ENCODE assay signal across 8 cellular contexts in the genomic region with DNA sequence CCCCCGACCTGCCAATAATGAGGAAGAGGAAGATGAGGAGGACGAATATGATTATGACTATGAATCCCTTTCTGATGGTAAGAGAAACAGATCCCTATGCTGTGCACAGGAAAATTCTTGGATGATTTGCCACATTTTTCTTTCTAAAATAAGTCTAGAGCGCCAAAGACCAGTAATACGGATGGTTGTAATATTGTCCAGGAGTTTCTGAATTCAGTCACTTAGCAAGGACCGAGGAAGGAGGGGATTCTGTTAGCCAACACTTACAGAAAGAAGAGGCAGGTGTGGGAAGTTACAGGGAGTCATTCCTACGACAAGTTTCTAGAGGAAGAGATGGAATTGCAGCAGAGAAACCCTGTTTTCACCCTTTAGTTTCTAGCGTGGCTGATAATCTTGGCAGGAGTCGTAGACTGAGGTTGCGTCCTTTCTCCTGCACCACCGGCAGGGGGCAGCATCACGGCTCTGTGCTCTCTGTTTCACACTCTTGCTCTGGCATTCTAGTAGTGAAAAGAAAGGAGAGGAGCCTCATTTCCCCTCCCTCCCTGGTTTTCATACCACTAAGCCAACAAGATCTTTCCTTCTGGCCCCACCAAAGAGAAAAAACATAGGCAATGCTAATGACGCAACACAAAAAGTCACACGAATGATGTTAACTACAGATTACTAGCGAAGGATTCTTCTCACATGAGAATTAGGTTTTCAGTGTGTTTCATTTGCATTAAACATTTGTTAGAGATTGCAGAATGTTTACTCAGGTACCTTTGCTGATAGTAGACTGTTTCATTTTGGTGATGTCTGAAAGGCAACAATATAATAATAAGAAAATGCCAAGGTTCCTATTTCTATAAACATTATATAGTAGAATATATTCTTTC.
DNase-seq lines count a peak whose midpoint lies in the region; ATAC-seq and TF ChIP-seq lines count a peak whose summit lies in the region.

No MANE protein-coding gene starts in this region.

- H3K36me3 Mint-ChIP-seq in activated CD8-positive, alpha-beta T cell treated with anti-CD3 and anti-CD28 coated beads, Interleukin-2, amount 10 ng/mL, durations not matched to agents 7 days and 5 days (ENCODE audit: low read depth): no peaks in the 10 kb centered on the region
- H3K36me3 Mint-ChIP-seq in naive thymus-derived CD4-positive, alpha-beta T cell: no peaks in the 10 kb centered on the region

- H3K9me3 Mint-ChIP-seq in activated CD8-positive, alpha-beta T cell treated with anti-CD3 and anti-CD28 coated beads, Interleukin-2, amount 10 ng/mL, durations not matched to agents 7 days and 5 days (ENCODE audit: insufficient read depth): no peaks in the 10 kb centered on the region
- peaks cover 0 to under 1% (median 0%) of the 10 kb centered on the region in 11 donors for H3K9me3 Mint-ChIP-seq in naive thymus-derived CD4-positive, alpha-beta T cell

- DNase-seq in NCI-H2171 treated with DMSO at 0.1 percent for 48 hours (lab: John Stamatoyannopoulos, UW): peak; percentile 14
- no peak for DNase-seq in NCI-H2171 (lab: John Stamatoyannopoulos, UW)
- peak; percentile 42 for DNase-seq in NCI-H69 (lab: John Stamatoyannopoulos, UW)
- peak; percentile 66 for DNase-seq in activated CD8-positive, alpha-beta T cell treated with anti-CD3 and anti-CD28 coated beads, Interleukin-2, amount 10 ng/mL, durations not matched to agents 7 days and 5 days
- DNase-seq in epithelial cell of esophagus (ENCODE audit: low read depth): peak; percentile 53
- peak; percentile 6 to 67 (median 35) for DNase-seq in naive thymus-derived CD4-positive, alpha-beta T cell
- DNase-seq in stomach: peak; percentile 32

- H3K27me3 Mint-ChIP-seq in activated CD8-positive, alpha-beta T cell treated with anti-CD3 and anti-CD28 coated beads, Interleukin-2, amount 10 ng/mL, durations not matched to agents 7 days and 5 days (ENCODE audit: low read depth): peaks cover 24% of the 10 kb centered on the region
- peaks cover 11 to 28% (median 22%) of the 10 kb centered on the region in 5 donors for H3K27me3 Mint-ChIP-seq in naive thymus-derived CD4-positive, alpha-beta T cell

- intact Hi-C loops in naive thymus-derived CD4-positive, alpha-beta T cell (cut with micrococcal nuclease): loop anchor here (1.0 kb wide), 2 partner anchors 40 to 164 kb away; no protein-coding TSS in a partner anchor
- intact Hi-C loops in stomach (cut with DNase I; ENCODE audit: low total_unique reads): no loop called here

- no peaks in the 10 kb centered on the region for H3K36me3 ChIP-seq in naive thymus-derived CD4-positive, alpha-beta T cell (ENCODE audit: control insufficient read depth in 2 of 3, insufficient read depth in 3 of 3, low read length in 3 of 3)
- H3K36me3 ChIP-seq in stomach: peaks cover 0 to 31% (median 19%) of the 10 kb centered on the region in 4 donors

- no peaks in the 10 kb centered on the region for H3K9me3 ChIP-seq in naive thymus-derived CD4-positive, alpha-beta T cell (ENCODE audit: control insufficient read depth in 2 of 3, low read length in 3 of 3)
- no peaks in the 10 kb centered on the region for H3K9me3 ChIP-seq in stomach

- ATAC-seq in HG02798 (IDR thresholded peaks at IDR 0.05; ENCODE audit: poor library complexity, unreplicated experiment): peak; percentile 81
- ATAC-seq in activated CD8-positive, alpha-beta T cell treated with anti-CD3 and anti-CD28 coated beads, Interleukin-2, amount 10 ng/mL, durations not matched to agents 7 days and 5 days: peak; percentile 82
- ATAC-seq in naive thymus-derived CD4-positive, alpha-beta T cell: peak; percentile 74

- no peak overlapping the region for H3K27ac ChIP-seq in naive thymus-derived CD4-positive, alpha-beta T cell (ENCODE audit: low read depth, low read length)
- H3K27ac ChIP-seq in stomach: no peak overlapping the region

- H3K4me3 ChIP-seq in epithelial cell of esophagus (ENCODE audit: low read length): no peak overlapping the region
- no peak overlapping the region for H3K4me3 ChIP-seq in naive thymus-derived CD4-positive, alpha-beta T cell (ENCODE audit: low read length)
- H3K4me3 ChIP-seq in stomach: no peak overlapping the region

- WGBS in stomach, 5 donors: 42 to 51% (median 46%) methylated on average over 14 of the region's 14 CpGs

- H3K4me1 Mint-ChIP-seq in activated CD8-positive, alpha-beta T cell treated with anti-CD3 and anti-CD28 coated beads, Interleukin-2, amount 10 ng/mL, durations not matched to agents 7 days and 5 days (ENCODE audit: low read depth): no peaks in the 10 kb centered on the region
- H3K4me1 Mint-ChIP-seq in naive thymus-derived CD4-positive, alpha-beta T cell: peaks cover 0 to 11% (median 6%) of the 10 kb centered on the region in 7 donors

- no peaks in the 10 kb centered on the region for H3K27me3 ChIP-seq in naive thymus-derived CD4-positive, alpha-beta T cell (ENCODE audit: control insufficient read depth in 2 of 2, insufficient read depth in 2 of 2, low read length in 2 of 2)
- H3K27me3 ChIP-seq in stomach: no peaks in the 10 kb centered on the region

- H3K4me1 ChIP-seq in naive thymus-derived CD4-positive, alpha-beta T cell (ENCODE audit: control insufficient read depth in 2 of 2, insufficient read depth in 2 of 2, low read length in 2 of 2): no peaks in the 10 kb centered on the region
- peaks cover 0 to 13% (median 4%) of the 10 kb centered on the region in 4 donors for H3K4me1 ChIP-seq in stomach

- TF ChIP-seq CTCF in epithelial cell of esophagus (IDR thresholded peaks at IDR 0.05; ENCODE audit: insufficient read depth, low read depth, low read length, missing control alignments) (peak; percentile 97), stomach (IDR thresholded peaks at IDR 0.05) (peak in 5 of 7 experiments; percentile 21 to 86 (median 75))

- POLR2A ChIA-PET in activated CD8-positive, alpha-beta T cell treated with anti-CD3 and anti-CD28 coated beads, Interleukin-2, amount 10 ng/mL, durations not matched to agents 7 days and 5 days (lab: Charles Lee): interaction anchor here (0.6 kb wide), 1 partner anchor 847 kb away, joined by 3 read pairs; no protein-coding TSS in a partner anchor
- POLR2A ChIA-PET in naive thymus-derived CD4-positive, alpha-beta T cell (lab: Charles Lee): no interaction called here

- TF ChIP-seq POLR2A in stomach (IDR thresholded peaks at IDR 0.05): no peak

- H3K4me3 Mint-ChIP-seq in activated CD8-positive, alpha-beta T cell treated with anti-CD3 and anti-CD28 coated beads, Interleukin-2, amount 10 ng/mL, durations not matched to agents 7 days and 5 days: no peak overlapping the region
- peak overlapping the region in 1 of 10 donors; percentile 42 for H3K4me3 Mint-ChIP-seq in naive thymus-derived CD4-positive, alpha-beta T cell

- CTCF ChIA-PET in activated CD8-positive, alpha-beta T cell treated with anti-CD3 and anti-CD28 coated beads, Interleukin-2, amount 10 ng/mL, durations not matched to agents 7 days and 5 days (lab: Charles Lee): interaction anchor here (1.0 to 3.6 kb wide), 3 partner anchors 40 to 164 kb away, joined by 5 to 23 read pairs (median 11); no protein-coding TSS in a partner anchor
- CTCF ChIA-PET in naive thymus-derived CD4-positive, alpha-beta T cell (lab: Charles Lee): no interaction called here

- TF ChIP-seq EP300 in stomach (IDR thresholded peaks at IDR 0.05): no peak

- no peak overlapping the region for H3K27ac Mint-ChIP-seq in activated CD8-positive, alpha-beta T cell treated with anti-CD3 and anti-CD28 coated beads, Interleukin-2, amount 10 ng/mL, durations not matched to agents 7 days and 5 days
- H3K27ac Mint-ChIP-seq in naive thymus-derived CD4-positive, alpha-beta T cell: no peak overlapping the region
